8 cellular contexts compared by ENCODE assay signal in the genomic region with DNA sequence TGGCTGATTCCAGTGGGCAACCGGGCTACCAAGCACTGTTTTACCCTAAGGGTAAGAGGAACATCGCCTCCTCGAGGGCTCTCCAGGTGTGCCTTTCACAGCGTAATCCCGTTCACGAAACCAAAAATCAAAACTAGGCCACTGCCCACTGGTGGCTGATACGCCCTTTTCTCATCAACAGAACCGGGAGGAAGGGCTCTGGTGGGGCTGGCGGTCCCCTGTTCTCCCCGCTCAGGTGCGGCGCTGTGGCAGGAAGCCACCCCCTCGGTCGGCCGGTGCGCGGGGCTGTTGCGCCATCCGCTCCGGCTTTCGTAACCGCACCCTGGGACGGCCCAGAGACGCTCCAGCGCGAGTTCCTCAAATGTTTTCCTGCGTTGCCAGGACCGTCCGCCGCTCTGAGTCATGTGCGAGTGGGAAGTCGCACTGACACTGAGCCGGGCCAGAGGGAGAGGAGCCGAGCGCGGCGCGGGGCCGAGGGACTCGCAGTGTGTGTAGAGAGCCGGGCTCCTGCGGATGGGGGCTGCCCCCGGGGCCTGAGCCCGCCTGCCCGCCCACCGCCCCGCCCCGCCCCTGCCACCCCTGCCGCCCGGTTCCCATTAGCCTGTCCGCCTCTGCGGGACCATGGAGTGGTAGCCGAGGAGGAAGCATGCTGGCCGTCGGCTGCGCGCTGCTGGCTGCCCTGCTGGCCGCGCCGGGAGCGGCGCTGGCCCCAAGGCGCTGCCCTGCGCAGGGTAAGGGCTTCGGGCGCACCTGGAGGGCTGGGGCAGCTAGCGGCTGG. TPM values are rescaled to one million over a fixed set of nuclear protein-coding genes. Genes with fewer than 3 reads are reported as not detected.
DNase-seq lines count a peak whose midpoint lies in the region; ATAC-seq and TF ChIP-seq lines count a peak whose summit lies in the region.

A gene (plus strand): TSS at position 360 of the 778 bp plus-strand sequence. CDS start 287 bp downstream, at position 647.

- H3K27me3 Mint-ChIP-seq in mesothelial cell of epicardium (ENCODE audit: low read depth), result peaks cover 70% of the 10 kb centered on the region

- ATAC-seq in HG02759 (IDR thresholded peaks at IDR 0.05; ENCODE audit: unreplicated experiment), result peak; percentile 34

- no peak within 1 kb of the TSS for H3K27ac Mint-ChIP-seq in mesothelial cell of epicardium

- no peaks in the 10 kb centered on the region for H3K36me3 Mint-ChIP-seq in mesothelial cell of epicardium

- H3K4me3 ChIP-seq in GM08714 (ENCODE audit: low read length), result peak within 1 kb of the TSS; percentile 53; the same call in 1 of the 2 replicates
- H3K4me3 ChIP-seq in epithelial cell of proximal tubule (ENCODE audit: low read depth, low read length), result peak within 1 kb of the TSS; percentile 96

- peak; percentile 54 for TF ChIP-seq CTCF in epithelial cell of proximal tubule (conservative IDR thresholded peaks at IDR 0.05; ENCODE audit: low read depth, low read length)
- peak; percentile 41 for TF ChIP-seq CTCF in mesothelial cell of epicardium (IDR thresholded peaks at IDR 0.05; ENCODE audit: unreplicated experiment)

- peaks cover 6% of the 10 kb centered on the region for H3K4me1 Mint-ChIP-seq in mesothelial cell of epicardium

- peaks cover 3% of the 10 kb centered on the region for H3K9me3 Mint-ChIP-seq in mesothelial cell of epicardium

- H3K4me3 Mint-ChIP-seq in mesothelial cell of epicardium, result peak within 1 kb of the TSS; percentile 64

- peak; percentile 87 for DNase-seq in NOMO-1 treated with DMSO at 0.1 percent for 48 hours (lab: John Stamatoyannopoulos, UW; ENCODE audit: unreplicated experiment)
- peak; percentile 59 for DNase-seq in activated T-cell treated with anti-CD3 and anti-CD28 coated beads for 48 hours (ENCODE audit: low read depth)
- no peak for DNase-seq in epithelial cell of proximal tubule (ENCODE audit: low read depth)
- peak; percentile 55 to 79 for DNase-seq in mesothelial cell of epicardium (ENCODE audit: low spot score in 2 of 2, unreplicated experiment in 2 of 2)
- DNase-seq in stimulated activated CD8-positive, alpha-beta memory T cell treated with anti-CD3 and anti-CD28 coated beads, Interleukin-2, amount 100 ng/mL, for 48 hours (ENCODE audit: low read depth in 2 of 2), result peak; percentile 43 to 52
- no peak for DNase-seq in NK-92 (lab: John Stamatoyannopoulos, UW; ENCODE audit: unreplicated experiment)

RNA-seq across cellular contexts. Expression of the gene that starts here (rescaled TPM):
- total RNA-seq in epithelial cell of proximal tubule (9.5 and 14.5 TPM in 2 replicates), mesothelial cell of epicardium (0.78 to 1.2 TPM (median 0.97 TPM) in 3 replicates)

Comparison
In these comparisons a context has a peak if more than half of its experiments do, and no peak if none do; other contexts are left out.
1. DNase-seq: peak in NOMO-1 treated with DMSO at 0.1 percent for 48 hours (single experiment), activated T-cell treated with anti-CD3 and anti-CD28 coated beads for 48 hours (single experiment), mesothelial cell of epicardium (2 of 2) and stimulated activated CD8-positive, alpha-beta memory T cell treated with anti-CD3 and anti-CD28 coated beads, Interleukin-2, amount 100 ng/mL, for 48 hours (2 of 2); none in epithelial cell of proximal tubule (single experiment) and NK-92 (single experiment).